Comparison of ENCODE assay signal across 9 cellular contexts in the genomic region with DNA sequence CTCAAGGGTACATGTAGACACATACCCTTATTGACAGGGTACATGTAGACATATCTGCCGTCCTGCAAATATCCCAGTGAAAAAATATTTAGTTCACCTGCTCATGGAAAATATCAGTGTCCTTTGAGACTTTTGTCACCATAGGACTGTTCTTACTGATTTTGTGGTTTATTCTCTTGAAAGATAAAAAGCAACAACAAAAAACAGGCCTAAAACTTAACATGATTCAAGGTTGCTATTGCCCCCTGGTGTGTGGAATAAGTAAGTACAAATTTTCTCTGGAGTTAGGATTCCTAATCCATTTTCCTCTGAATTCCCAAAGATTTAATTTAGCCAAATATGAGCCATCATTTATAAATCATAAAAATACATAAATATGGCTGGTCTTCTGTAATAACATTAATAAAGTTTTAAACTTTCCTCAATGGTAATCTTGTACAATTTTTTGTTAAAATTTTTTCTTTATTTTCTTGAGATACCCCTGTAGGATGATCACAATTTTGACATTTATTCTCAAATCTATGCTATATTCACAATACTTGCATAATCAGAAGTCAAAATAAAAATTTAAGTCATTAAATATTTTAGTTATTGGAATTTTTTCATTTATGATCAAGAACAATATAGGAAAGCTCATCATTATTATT.
DNase-seq lines count a peak whose midpoint lies in the region; ATAC-seq, FAIRE-seq and TF ChIP-seq lines count a peak whose summit lies in the region.
"Had no signal": no experiment of that assay in that cellular context is flagged by ENCODE, and none has a peak within 500 bp of the region (broad histone marks: within the 10 kb centered on the region; RNA-seq: fewer than 3 reads in every experiment).

No MANE protein-coding gene starts in this region.

- FAIRE-seq in islet of Langerhans (lab: Jason Lieb, UNC) (peak; percentile 97), GM19239 (lab: Jason Lieb, UNC) (no peak)

- H3K4me3 ChIP-seq in BE2C (ENCODE audit: low read depth, low read length) (no peak overlapping the region), H7 (ENCODE audit: insufficient read depth, low read depth, low read length) (no peak overlapping the region)
- H3K4me3 ChIP-seq: skin epidermis had no signal

- in situ Hi-C loops in SK-MEL-5 (cut with HindIII; ENCODE audit: low pct_unique_long_range_greater_than_20kb, low sequenced_read_pairs): no loop called here

- DNase-seq in BE2C (no peak), H7 (peak; percentile 3), SK-MEL-5 (ENCODE audit: low read depth, low spot score) (peak; percentile 65), NCI-H1436 treated with DMSO at 0.1 percent for 48 hours (lab: John Stamatoyannopoulos, UW) (no peak), ureter (ENCODE audit: low spot score) (no peak), GM19239 (ENCODE audit: insufficient read length, low spot score) (no peak)

- H3K4me1 ChIP-seq in BE2C: no peaks in the 10 kb centered on the region

- H3K9me3 ChIP-seq in BE2C: no peaks in the 10 kb centered on the region

- TF ChIP-seq CTCF in BE2C (IDR thresholded peaks at IDR 0.05; ENCODE audit: low read depth, low read length): peak; percentile 75

- H3K36me3 ChIP-seq in BE2C (no peaks in the 10 kb centered on the region), H7 (replicated peaks; ENCODE audit: control insufficient read depth, insufficient read depth, low read length) (no peaks in the 10 kb centered on the region)

- no peak for ATAC-seq in HG03342 (IDR thresholded peaks at IDR 0.05; ENCODE audit: unreplicated experiment)

- H3K27me3 ChIP-seq in BE2C (no peaks in the 10 kb centered on the region), H7 (ENCODE audit: control insufficient read depth, insufficient read depth, low read length) (no peaks in the 10 kb centered on the region)

Comparison
In these comparisons a context has a peak if more than half of its experiments do, and no peak if none do; other contexts are left out.
1. DNase-seq: peak in H7 (single experiment) and SK-MEL-5 (single experiment); none in BE2C (single experiment), NCI-H1436 treated with DMSO at 0.1 percent for 48 hours (single experiment), ureter (single experiment) and GM19239 (single experiment).